Comparison of ENCODE assay signal across 1 cellular context in genomic region chr1:25875856-25876692, GRCh38.
A peak's percentile ranks its signal among the peaks of the same experiment; 100 is the strongest.
TF ChIP-seq lines count a peak whose summit lies in the region.

No MANE protein-coding gene starts in this region.

TF ChIP-seq in K562, 482 proteins besides CTCF, POLR2A, EP300 and RAD21 (continued from another document):
- no peak for TF ChIP-seq GTF3C2 (IDR thresholded peaks at IDR 0.05; ENCODE audit: borderline replicate concordance, extremely low read depth, insufficient read length)
- TF ChIP-seq ZNF165 (CRISPR knock-in tag; IDR thresholded peaks at IDR 0.05; ENCODE audit: borderline replicate concordance): no peak
- 0 out of 2 replicates have a peak, but pooled peaks have one; percentile 13 for TF ChIP-seq RUNX1 (IDR thresholded peaks at IDR 0.05; ENCODE audit: low read depth)
- 0 out of 2 replicates have a peak, but pooled peaks have one; percentile 35 for TF ChIP-seq GTF2E2 (tag; IDR thresholded peaks at IDR 0.05)
- TF ChIP-seq NR2C2 (CRISPR knock-in tag; IDR thresholded peaks at IDR 0.05): no peak
- peak; percentile 26 for TF ChIP-seq NR2C2 (tag; IDR thresholded peaks at IDR 0.05)
- peak; percentile 9; the same call in 1 of the 2 replicates for TF ChIP-seq ZFX (CRISPR knock-in tag; IDR thresholded peaks at IDR 0.05)
- no peak for TF ChIP-seq STAT5A (IDR thresholded peaks at IDR 0.05; ENCODE audit: borderline replicate concordance, low read length)
- 0 out of 2 replicates have a peak, but pooled peaks have one; percentile 7 for TF ChIP-seq E2F5 (CRISPR knock-in tag; IDR thresholded peaks at IDR 0.05)
- TF ChIP-seq ZBTB7A (IDR thresholded peaks at IDR 0.05; ENCODE audit: borderline replicate concordance, control insufficient read depth, low read depth, low read length): peak; percentile 26; the same call in 1 of the 2 replicates
- TF ChIP-seq MBD1 (CRISPR knock-in tag; IDR thresholded peaks at IDR 0.05): 0 out of 2 replicates have a peak, but pooled peaks have one; percentile 33
- peak in 1 of 2 experiments; percentile 52; a peak in 1 of 4 replicates for TF ChIP-seq FOXA3 (CRISPR knock-in tag; conservative IDR thresholded peaks at IDR 0.05 in 1 of 2, IDR thresholded peaks at IDR 0.05 in 1 of 2)
- TF ChIP-seq NONO (IDR thresholded peaks at IDR 0.05; ENCODE audit: low read depth in 2 of 2, low read length in 1 of 2): no peak
- TF ChIP-seq CREB3L1 (IDR thresholded peaks at IDR 0.05; ENCODE audit: borderline replicate concordance, low read depth): 0 out of 2 replicates have a peak, but pooled peaks have one; percentile 2
- TF ChIP-seq ZNF57 (CRISPR knock-in tag; IDR thresholded peaks at IDR 0.05): no peak
- TF ChIP-seq ZNF518B (CRISPR knock-in tag; IDR thresholded peaks at IDR 0.05): no peak
- TF ChIP-seq ZNF24 (IDR thresholded peaks at IDR 0.05): no peak
- no peak for TF ChIP-seq MYBL2 (IDR thresholded peaks at IDR 0.05; ENCODE audit: low read depth)
- no peak for TF ChIP-seq MYBL2 (CRISPR knock-in tag; IDR thresholded peaks at IDR 0.05; ENCODE audit: borderline replicate concordance)
- TF ChIP-seq TAF7 (tag; IDR thresholded peaks at IDR 0.05): no peak
- peak; percentile 55; the same call in 1 of the 2 replicates for TF ChIP-seq NR1H2 (CRISPR knock-in tag; IDR thresholded peaks at IDR 0.05)
- TF ChIP-seq GABPB1 (CRISPR knock-in tag; IDR thresholded peaks at IDR 0.05): peak; percentile 0; the same call in 1 of the 2 replicates
- TF ChIP-seq NFRKB (IDR thresholded peaks at IDR 0.05; ENCODE audit: low read depth): 0 out of 2 replicates have a peak, but pooled peaks have one; percentile 31
- no peak for TF ChIP-seq ATF1 (CRISPR knock-in tag; IDR thresholded peaks at IDR 0.05)
- TF ChIP-seq ATF1 (tag; IDR thresholded peaks at IDR 0.05): 0 out of 2 replicates have a peak, but pooled peaks have one; percentile 9
- TF ChIP-seq RBM22 (IDR thresholded peaks at IDR 0.05; ENCODE audit: low read depth, low read length, poor library complexity, severe bottlenecking): no peak
- no peak for TF ChIP-seq ZNF280B (CRISPR knock-in tag; IDR thresholded peaks at IDR 0.05)
- peak in 1 of 2 experiments; percentile 10; a peak in 1 of 4 replicates for TF ChIP-seq MNT (conservative IDR thresholded peaks at IDR 0.05)
- no peak for TF ChIP-seq SUPT5H (IDR thresholded peaks at IDR 0.05)
- no peak for TF ChIP-seq THRAP3 (IDR thresholded peaks at IDR 0.05; ENCODE audit: borderline replicate concordance)
- no peak for TF ChIP-seq ZNF398 (CRISPR knock-in tag; IDR thresholded peaks at IDR 0.05)
- TF ChIP-seq IRF9 (tag; IDR thresholded peaks at IDR 0.05): no peak
- no peak for TF ChIP-seq FOXO4 (CRISPR knock-in tag; IDR thresholded peaks at IDR 0.05)
- peak; percentile 60; the same call in 1 of the 2 replicates for TF ChIP-seq POLR2G (IDR thresholded peaks at IDR 0.05; ENCODE audit: low read depth, low read length)
- TF ChIP-seq ATF6 (CRISPR knock-in tag; IDR thresholded peaks at IDR 0.05): peak; percentile 12; the same call in 1 of the 2 replicates
- no peak for TF ChIP-seq FOXK1 (CRISPR knock-in tag; IDR thresholded peaks at IDR 0.05; ENCODE audit: borderline replicate concordance)
- TF ChIP-seq ZNF431 (CRISPR knock-in tag; IDR thresholded peaks at IDR 0.05): no peak
